Comparison of ENCODE assay signal across 23 cellular contexts in genomic region chr9:104025945-104026344, GRCh38.
DNase-seq lines count a peak whose midpoint lies in the region; ATAC-seq and TF ChIP-seq lines count a peak whose summit lies in the region.
"Had no signal": no experiment of that assay in that cellular context is flagged by ENCODE, and none has a peak within 500 bp of the region (broad histone marks: within the 10 kb centered on the region; RNA-seq: fewer than 3 reads in every experiment).

No MANE protein-coding gene starts in this region.

- no peaks in the 10 kb centered on the region for H4K20me1 ChIP-seq in GM23248 (ENCODE audit: insufficient read depth)

- H3K9me2 ChIP-seq in GM23248 (ENCODE audit: insufficient read depth): no peaks in the 10 kb centered on the region

- H3K4me2 ChIP-seq in GM23248 (ENCODE audit: unreplicated experiment): no peak overlapping the region

- H3K27ac ChIP-seq in GM23248: no peak overlapping the region
- H3K27ac ChIP-seq in foreskin keratinocyte: no peak overlapping the region
- H3K27ac ChIP-seq: esophagus squamous epithelium, upper lobe of right lung had no signal

- no peaks in the 10 kb centered on the region for H3K36me3 ChIP-seq in GM23248 (ENCODE audit: low read depth)
- H3K36me3 ChIP-seq: esophagus squamous epithelium, upper lobe of right lung had no signal

- H3F3A ChIP-seq in GM23248 (ENCODE audit: insufficient read depth): no peaks in the 10 kb centered on the region

- no peak for ATAC-seq in foreskin keratinocyte
- no peak for ATAC-seq in GM21515 (IDR thresholded peaks at IDR 0.05; ENCODE audit: unreplicated experiment)
- ATAC-seq: left colon, upper lobe of right lung had no signal

- H3K9ac ChIP-seq in GM23248: no peak overlapping the region

- H2AFZ ChIP-seq in GM23248: no peak overlapping the region

- H3K27me3 ChIP-seq in GM23248 (replicated peaks; ENCODE audit: insufficient read depth) (no peaks in the 10 kb centered on the region), foreskin keratinocyte (no peaks in the 10 kb centered on the region)
- H3K27me3 ChIP-seq: esophagus squamous epithelium, upper lobe of right lung had no signal

- DNase-seq in AG09319 (ENCODE audit: extremely low read depth, low read depth) (no peak), GM23248 (peak; percentile 25), amniotic epithelial cell (ENCODE audit: low read depth) (peak; percentile 6), foreskin keratinocyte (no peak), AG08395 (ENCODE audit: low spot score) (no peak)
- no peak for DNase-seq in activated CD4-positive, alpha-beta T cell treated with anti-CD3 and anti-CD28 coated beads for 4 hours
- no peak for DNase-seq in activated CD4-positive, alpha-beta T cell treated with anti-CD3 and anti-CD28 coated beads, Interleukin-2, amount 50 U/mL, for 48 hours
- DNase-seq: activated CD4-positive, CD25-positive, alpha-beta regulatory T cell treated with anti-CD3 and anti-CD28 coated beads, Interleukin-2, amount 50 U/mL, for 72 hours; activated gamma-delta T cell; activated T-cell treated with anti-CD3 and anti-CD28 coated beads, Interleukin-2, amount 50 U/mL, for 1 hour; CD4-positive, CD25-positive, alpha-beta regulatory T cell; esophagus squamous epithelium; left colon; mesenchymal stem cell; MM.1S; NCI-H1436; NCI-H2107; NCI-H446 treated with DMSO at 0.1 percent for 48 hours; SHP77; small intestine; substantia nigra; upper lobe of right lung had no signal

- 3 to 6% methylated on average over 2 of the region's 2 CpGs for WGBS in GM23248 (ENCODE audit: low coverage in 1 of 2, low lambda C conversion rate in 2 of 2, missing lambda C conversion rate in 2 of 2), 2 experiments

- H3K4me1 ChIP-seq in GM23248 (ENCODE audit: insufficient read depth): 0 out of 2 replicates have a peak, but pooled peaks cover 5% of the 10 kb centered on the region
- no peaks in the 10 kb centered on the region for H3K4me1 ChIP-seq in foreskin keratinocyte
- H3K4me1 ChIP-seq: esophagus squamous epithelium, upper lobe of right lung had no signal

- H3K9me3 ChIP-seq in GM23248 (ENCODE audit: low read depth): no peaks in the 10 kb centered on the region
- H3K9me3 ChIP-seq: esophagus squamous epithelium, upper lobe of right lung had no signal

- no peaks in the 10 kb centered on the region for H3K79me2 ChIP-seq in GM23248 (ENCODE audit: insufficient read depth)

- in situ Hi-C loops in GM23248 (cut with MboI): no loop called here

- no peak overlapping the region for H3K4me3 ChIP-seq in GM23248
- H3K4me3 ChIP-seq: esophagus squamous epithelium, upper lobe of right lung had no signal

- peak; percentile 10; the same call in 1 of the 2 replicates for TF ChIP-seq CTCF in AG09319 (IDR thresholded peaks at IDR 0.05; ENCODE audit: low read depth, low read length)
- TF ChIP-seq CTCF in foreskin keratinocyte (conservative IDR thresholded peaks at IDR 0.05): peak; percentile 33

Comparison
In these comparisons a context has a peak if more than half of its experiments do, and no peak if none do; other contexts are left out.
1. DNase-seq: peak in GM23248 (single experiment) and amniotic epithelial cell (single experiment); none in AG09319 (single experiment), foreskin keratinocyte (0 of 2), AG08395 (single experiment), activated CD4-positive, alpha-beta T cell treated with anti-CD3 and anti-CD28 coated beads for 4 hours (0 of 2) and activated CD4-positive, alpha-beta T cell treated with anti-CD3 and anti-CD28 coated beads, Interleukin-2, amount 50 U/mL, for 48 hours (0 of 2).